Comparison of ENCODE assay signal across 20 cellular contexts in the genomic region with DNA sequence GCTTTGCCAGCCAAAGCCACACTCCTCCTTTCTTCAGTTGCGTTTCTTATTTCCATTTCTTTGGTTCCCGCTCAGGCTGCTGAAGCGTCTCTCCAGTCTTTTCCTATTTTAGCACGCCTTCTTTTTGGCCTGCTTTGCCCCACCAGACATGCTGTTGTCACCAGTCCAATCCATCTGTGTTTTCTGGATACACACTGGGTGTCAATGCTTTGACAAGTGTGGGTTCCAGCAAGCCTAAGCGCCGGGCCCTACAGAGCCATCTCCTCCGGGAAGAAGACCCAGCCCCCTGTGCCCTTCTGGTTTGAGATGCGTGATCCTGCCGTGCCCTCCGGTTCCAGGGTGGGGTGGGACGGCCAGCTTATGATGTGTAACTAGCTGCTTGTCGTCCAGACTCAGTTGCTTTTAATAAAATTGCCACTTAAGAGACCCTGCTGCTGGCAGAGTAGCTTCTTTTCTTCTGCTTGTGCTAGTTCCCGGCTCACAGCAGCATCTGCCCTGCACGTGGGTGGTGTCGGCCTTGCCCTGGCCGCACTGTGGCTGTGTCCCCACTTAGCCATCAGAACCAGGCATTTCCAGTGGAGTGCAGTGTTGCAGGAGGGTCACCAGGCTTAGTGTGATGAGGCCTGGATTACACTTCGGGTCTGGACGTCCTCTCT. TPM values are rescaled to one million over a fixed set of nuclear protein-coding genes. Genes with fewer than 3 reads are reported as not detected.
DNase-seq lines count a peak whose midpoint lies in the region; ATAC-seq and TF ChIP-seq lines count a peak whose summit lies in the region.
"Had no signal": no experiment of that assay in that cellular context is flagged by ENCODE, and none has a peak within 500 bp of the region (broad histone marks: within the 10 kb centered on the region; RNA-seq: fewer than 3 reads in every experiment).

No MANE protein-coding gene starts in this region.

- H4K20me1 ChIP-seq in Karpas-422 (ENCODE audit: insufficient read depth, low read depth, low read length), result no peaks in the 10 kb centered on the region

- H3K27me3 ChIP-seq in right atrium auricular region (no peaks in the 10 kb centered on the region), Karpas-422 (ENCODE audit: low read length) (no peaks in the 10 kb centered on the region)
- H3K27me3 ChIP-seq: SJSA1 had no signal

- no peak overlapping the region for H3K4me2 ChIP-seq in Karpas-422 (ENCODE audit: low read depth, low read length, poor library complexity, severe bottlenecking)
- H3K4me2 ChIP-seq: BLaER1 treated with 17β-estradiol and CSF1 and Interleukin-3, amounts not matched to agents 10 nM and 100 nM had no signal

- intact Hi-C loops in Right ventricle myocardium inferior (cut with DNase I) (no loop called here), left cardiac atrium (cut with DNase I) (no loop called here)

- H3K36me3 ChIP-seq in right atrium auricular region, result no peaks in the 10 kb centered on the region
- no peaks in the 10 kb centered on the region for H3K36me3 ChIP-seq in Karpas-422 (ENCODE audit: insufficient read depth, low read length)
- H3K36me3 ChIP-seq: BLaER1 treated with 17β-estradiol and CSF1 and Interleukin-3, amounts not matched to agents 10 nM and 100 nM; HAP-1 had no signal

- DNase-seq in Right ventricle myocardium inferior (ENCODE audit: missing footprints) (no peak), right atrium auricular region (ENCODE audit: low spot score) (no peak), left cardiac atrium (no peak), middle frontal gyrus (ENCODE audit: extremely low spot score, low spot score) (peak; percentile 35), Karpas-422 (no peak), AG20443 (ENCODE audit: low spot score) (no peak)
- DNase-seq in activated CD8-positive, alpha-beta memory T cell treated with anti-CD3 and anti-CD28 coated beads for 24 hours, result no peak
- DNase-seq: DMS 273 treated with DMSO at 0.1 percent for 48 hours; MV-4-11; NCI-H1417 treated with DMSO at 0.1 percent for 48 hours; NCI-H2081; NCI-H69; NK-92 treated with Interleukin-12 subunit alpha and Interleukin-12 subunit beta, amount 100 ng/mL, for 24 hours; OCI-M1; RPMI8226 had no signal

- no peaks in the 10 kb centered on the region for H3K9me2 ChIP-seq in Karpas-422 (replicated peaks; ENCODE audit: insufficient read depth, low read length)

- ATAC-seq in Right ventricle myocardium inferior, result peak; percentile 41
- ATAC-seq in left cardiac atrium, result peak; percentile 29 to 50
- no peak for ATAC-seq in HG02571 (IDR thresholded peaks at IDR 0.05; ENCODE audit: unreplicated experiment)

- H3K9me3 ChIP-seq in right atrium auricular region (no peaks in the 10 kb centered on the region), Karpas-422 (ENCODE audit: low read length) (no peaks in the 10 kb centered on the region)
- H3K9me3 ChIP-seq: HAP-1, SJSA1 had no signal

- H3K4me1 ChIP-seq in right atrium auricular region (peaks cover 0 to 15% of the 10 kb centered on the region in 2 donors), Karpas-422 (ENCODE audit: low read length) (no peaks in the 10 kb centered on the region)
- H3K4me1 ChIP-seq: SJSA1 had no signal

- H3K79me2 ChIP-seq in Karpas-422 (ENCODE audit: low read length), result no peaks in the 10 kb centered on the region

- no peak overlapping the region for H3K9ac ChIP-seq in Karpas-422 (ENCODE audit: low read length)
- H3K9ac ChIP-seq: BLaER1 treated with 17β-estradiol and CSF1 and Interleukin-3, amounts not matched to agents 10 nM and 100 nM had no signal

- H3K4me3 ChIP-seq in right atrium auricular region (no peak overlapping the region), Karpas-422 (ENCODE audit: low read length) (no peak overlapping the region)
- H3K4me3 ChIP-seq: BLaER1 treated with 17β-estradiol and CSF1 and Interleukin-3, amounts not matched to agents 10 nM and 100 nM; HAP-1; SJSA1 had no signal

- no peak for TF ChIP-seq CTCF in right atrium auricular region (IDR thresholded peaks at IDR 0.05)

- H3K27ac ChIP-seq in right atrium auricular region (no peak overlapping the region), Karpas-422 (ENCODE audit: low read length) (no peak overlapping the region)
- H3K27ac ChIP-seq: 22Rv1; BLaER1 treated with 17β-estradiol and CSF1 and Interleukin-3, amounts not matched to agents 10 nM and 100 nM; SJSA1 had no signal

- H2AFZ ChIP-seq in Karpas-422 (ENCODE audit: low read length), result no peak overlapping the region

RNA-seq across cellular contexts. Expression of gene EML1, which starts 29.7 kb away (rescaled TPM):
- total RNA-seq in Right ventricle myocardium inferior (49.6 TPM), right atrium auricular region (10 to 100 TPM; 28.3 to 30.2 TPM), left cardiac atrium (10 to 100 TPM; 23.7 to 24.6 TPM)
- total RNA-seq in Karpas-422 (2014; rRNA removed; shearing (Covaris generic); ENCODE audit: low replicate concordance), result not detected in 2 replicates

Comparison
In these comparisons a context has a peak if more than half of its experiments do, and no peak if none do; other contexts are left out.
1. RNA of gene EML1, which starts 29.7 kb away (total RNA-seq): 49.6 TPM in Right ventricle myocardium inferior (single experiment), 28.3 to 30.2 TPM in right atrium auricular region and 23.7 to 24.6 TPM in left cardiac atrium; not detected in Karpas-422; every median in the first group is over 10 times any median in the second.